15 cellular contexts compared by ENCODE assay signal in the genomic region with DNA sequence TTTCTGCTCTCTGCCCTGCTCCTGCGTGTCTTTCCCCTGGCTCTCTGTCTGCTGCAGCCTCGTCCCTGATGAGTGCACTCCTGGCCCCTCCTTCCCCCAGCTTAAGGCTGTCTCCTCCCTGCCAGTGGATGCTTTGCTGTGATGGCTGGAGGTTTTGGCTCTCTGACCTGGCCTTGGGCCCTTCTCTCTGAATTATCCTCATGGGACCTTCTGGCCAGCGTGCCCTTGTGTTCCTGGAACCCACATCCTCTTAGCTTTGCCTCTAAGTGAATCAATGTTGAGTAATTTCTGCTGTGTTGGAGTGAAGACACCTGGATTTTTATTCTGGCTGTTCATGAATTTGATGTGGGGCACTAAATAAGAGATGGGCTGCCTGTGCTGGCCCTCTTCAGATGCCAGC. TPM values are rescaled to one million over a fixed set of nuclear protein-coding genes. Genes with fewer than 3 reads are reported as not detected.
DNase-seq lines count a peak whose midpoint lies in the region; ATAC-seq and TF ChIP-seq lines count a peak whose summit lies in the region.
"Had no signal": no experiment of that assay in that cellular context is flagged by ENCODE, and none has a peak within 500 bp of the region (broad histone marks: within the 10 kb centered on the region; RNA-seq: fewer than 3 reads in every experiment).

No MANE protein-coding gene starts in this region.

- no peak for TF ChIP-seq POLR2A in gastrocnemius medialis (IDR thresholded peaks at IDR 0.05)

- no peaks in the 10 kb centered on the region for H3K27me3 ChIP-seq in BLaER1
- H3K27me3 ChIP-seq in ascending aorta, result no peaks in the 10 kb centered on the region
- no peaks in the 10 kb centered on the region for H3K27me3 ChIP-seq in right atrium auricular region
- no peaks in the 10 kb centered on the region for H3K27me3 ChIP-seq in gastrocnemius medialis

- no peaks in the 10 kb centered on the region for H3K9me3 ChIP-seq in BLaER1
- H3K9me3 ChIP-seq in ascending aorta, result no peaks in the 10 kb centered on the region
- no peaks in the 10 kb centered on the region for H3K9me3 ChIP-seq in right atrium auricular region
- H3K9me3 ChIP-seq in gastrocnemius medialis, result no peaks in the 10 kb centered on the region

- H3K4me2 ChIP-seq in BLaER1, result 0 out of 2 replicates have a peak overlapping the region, but pooled peaks have one; percentile 7

- in situ Hi-C loops in gastrocnemius medialis (cut with MboI; ENCODE audit: low sequenced_read_pairs in 4 of 4), result no loop called here

- no peak overlapping the region for H3K4me3 ChIP-seq in BLaER1
- H3K4me3 ChIP-seq in ascending aorta, result peak overlapping the region in 1 of 2 donors; percentile 44
- no peak overlapping the region for H3K4me3 ChIP-seq in right atrium auricular region
- H3K4me3 ChIP-seq in gastrocnemius medialis, result no peak overlapping the region
- H3K4me3 ChIP-seq: cardiac muscle cell had no signal

- peak in 1 of 2 donors; percentile 92 for DNase-seq in ascending aorta (ENCODE audit: low spot score in 2 of 2)
- peak; percentile 79 for DNase-seq in right atrium auricular region (ENCODE audit: low spot score)
- DNase-seq in gastrocnemius medialis, result peak; percentile 25 to 57
- no peak for DNase-seq in CD1c-positive myeloid dendritic cell (ENCODE audit: extremely low spot score)
- DNase-seq in amniotic stem cell (lab: John Stamatoyannopoulos, UW), result no peak
- no peak for DNase-seq in DMS79 (lab: John Stamatoyannopoulos, UW)
- DNase-seq in SW480 (ENCODE audit: low spot score), result no peak
- DNase-seq: activated CD4-positive, alpha-beta T cell treated with anti-CD3 and anti-CD28 coated beads, Interleukin-2, amount 50 U/mL, for 1 hour; CD4-positive, CD25-positive, alpha-beta regulatory T cell; NCI-H2227 treated with DMSO at 0.1 percent for 48 hours; T-helper 17 cell had no signal

- H3K9ac ChIP-seq in BLaER1, result no peak overlapping the region

- no peaks in the 10 kb centered on the region for H3K36me3 ChIP-seq in BLaER1
- no peaks in the 10 kb centered on the region for H3K36me3 ChIP-seq in ascending aorta
- H3K36me3 ChIP-seq in right atrium auricular region, result no peaks in the 10 kb centered on the region
- no peaks in the 10 kb centered on the region for H3K36me3 ChIP-seq in gastrocnemius medialis
- H3K36me3 ChIP-seq: cardiac muscle cell had no signal

- H4K20me1 ChIP-seq in BLaER1, result no peaks in the 10 kb centered on the region

- intact Hi-C loops in ascending aorta (cut with DNase I) (no loop called here), gastrocnemius medialis (cut with DNase I; ENCODE audit: low total_unique reads) (no loop called here)

- TF ChIP-seq CTCF in ascending aorta (IDR thresholded peaks at IDR 0.05), result no peak
- no peak for TF ChIP-seq CTCF in right atrium auricular region (IDR thresholded peaks at IDR 0.05)
- no peak for TF ChIP-seq CTCF in gastrocnemius medialis (IDR thresholded peaks at IDR 0.05 in 4 of 5, conservative IDR thresholded peaks at IDR 0.05 in 1 of 5)

- ATAC-seq in gastrocnemius medialis, result peak; percentile 57 to 68
- ATAC-seq: T-helper 17 cell had no signal

- H3K27ac ChIP-seq in BLaER1 (no peak overlapping the region), ascending aorta (peak overlapping the region; percentile 62 to 77), right atrium auricular region (peak overlapping the region in 1 of 2 donors; percentile 46), gastrocnemius medialis (peak overlapping the region in 1 of 4 donors; percentile 26)
- H3K27ac ChIP-seq: cardiac muscle cell, HL-60 had no signal

- peaks cover 7% of the 10 kb centered on the region for H3K4me1 ChIP-seq in BLaER1
- peaks cover 8 to 29% of the 10 kb centered on the region in 2 donors for H3K4me1 ChIP-seq in ascending aorta
- H3K4me1 ChIP-seq in right atrium auricular region, result peaks cover 0 to 23% of the 10 kb centered on the region in 2 donors
- H3K4me1 ChIP-seq in gastrocnemius medialis, result peaks cover 0 to 6% of the 10 kb centered on the region in 2 donors

RNA-seq across cellular contexts. Expression of a gene that starts 9.8 kb away (rescaled TPM):
- 2.6 TPM for total RNA-seq in ascending aorta
- 1 to 10 TPM; 1.2 to 7.7 TPM for total RNA-seq in right atrium auricular region
- total RNA-seq in gastrocnemius medialis, result 1 to 10 TPM in 3 of 4 donors, under 1 TPM in 1; 0.75 to 4.9 (median 4.2) TPM
- total RNA-seq: cardiac muscle cell; CD4-positive, CD25-positive, alpha-beta regulatory T cell; natural killer cell treated with Interleukin-12 subunit alpha and Interleukin-12 subunit beta and Interleukin-15 and Interleukin-18, amount 100 ng/mL, for 72 hours; T-helper 17 cell had no signal

Comparison
In these comparisons a context has a peak if more than half of its experiments do, and no peak if none do; other contexts are left out.
1. DNase-seq: peak in right atrium auricular region (single experiment) and gastrocnemius medialis (2 of 2); none in CD1c-positive myeloid dendritic cell (single experiment), amniotic stem cell (single experiment), DMS79 (single experiment) and SW480 (single experiment).